In the genomic region with DNA sequence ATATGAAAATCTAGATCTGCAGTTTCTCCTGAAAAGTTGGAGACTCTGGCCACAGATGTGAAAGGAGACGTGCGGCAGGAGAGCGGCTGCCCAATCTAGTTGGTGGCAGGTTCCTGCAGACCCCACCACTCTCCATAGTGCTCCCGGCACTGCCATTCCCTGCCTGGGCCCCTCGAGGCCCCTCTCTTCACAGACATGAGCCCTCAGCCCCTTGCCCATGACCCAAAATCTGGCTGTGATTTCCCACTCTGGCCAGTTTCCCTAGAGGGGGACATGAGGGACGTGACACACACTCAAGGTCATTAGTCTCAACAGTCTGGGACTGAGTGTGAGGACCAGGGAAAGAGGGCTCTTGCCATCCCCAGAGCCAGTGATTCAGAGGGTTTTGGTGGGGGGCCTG, we compare ENCODE assay signal across 16 cellular contexts.
"Had no signal": no experiment of that assay in that cellular context is flagged by ENCODE, and none has a peak within 500 bp of the region (broad histone marks: within the 10 kb centered on the region; RNA-seq: fewer than 3 reads in every experiment).

No MANE protein-coding gene starts in this region.

- H3K27ac ChIP-seq: heart right ventricle, neural progenitor cell, ovary, right lobe of liver, transverse colon had no signal

- H3K4me1 ChIP-seq: neural progenitor cell, right lobe of liver, transverse colon had no signal

- H3K27me3 ChIP-seq: gastroesophageal sphincter, heart right ventricle, neural progenitor cell, ovary, right lobe of liver, transverse colon had no signal

- ATAC-seq: gastroesophageal sphincter; stimulated activated naive B cell treated with anti-CD40 and anti-IgM and Interleukin-4, amounts not matched to agents 10 μg/mL and 1 μg/mL and 100 μg/mL, for 72 hours had no signal

- H3K4me3 ChIP-seq: gastroesophageal sphincter, heart right ventricle, neural progenitor cell, ovary, right lobe of liver, smooth muscle cell, transverse colon had no signal

- DNase-seq: activated CD4-positive, alpha-beta T cell treated with anti-CD3 and anti-CD28 coated beads, Interleukin-2, amount 10 ng/mL, durations not matched to agents 24 days and 14 days; activated naive CD4-positive, alpha-beta T cell treated with anti-CD3 and anti-CD28 coated beads, Interleukin-2, amount 10 ng/mL, durations not matched to agents 7 days and 5 days; aorta; cortex of kidney; immature natural killer cell; kidney glomerular epithelial cell; left ventricle myocardium superior; stimulated activated CD4-positive, alpha-beta T cell treated with anti-CD3 and anti-CD28 coated beads, Interleukin-4, amount 100 ng/mL, for 4 hours; stimulated activated naive B cell treated with anti-CD40 and anti-IgM and Interleukin-4, amounts not matched to agents 10 μg/mL and 1 μg/mL and 100 μg/mL, for 72 hours; transverse colon had no signal

- H3K36me3 ChIP-seq: gastroesophageal sphincter, heart right ventricle, neural progenitor cell, ovary, right lobe of liver, transverse colon had no signal

- H3K9me3 ChIP-seq: gastroesophageal sphincter, heart right ventricle, ovary, right lobe of liver, transverse colon had no signal
